In genomic region chr5:138752341-138752950, GRCh38 we compare ENCODE assay signal across 8 cellular contexts. TPM values are rescaled to one million over a fixed set of nuclear protein-coding genes. Genes with fewer than 3 reads are reported as not detected.
DNase-seq lines count a peak whose midpoint lies in the region; ATAC-seq and TF ChIP-seq lines count a peak whose summit lies in the region.

No MANE protein-coding gene starts in this region.

- H3K36me3 ChIP-seq in thymus (ENCODE audit: control insufficient read depth, insufficient read depth): no peaks in the 10 kb centered on the region

- H3K4me1 ChIP-seq in thymus (ENCODE audit: control insufficient read depth, insufficient read depth, low read length): peaks cover 4% of the 10 kb centered on the region

- peak overlapping the region; percentile 73 to 89 (median 79) for H3K4me3 Mint-ChIP-seq in brain

- peak overlapping the region; percentile 64 for H3K4me3 ChIP-seq in thymus (ENCODE audit: low read length)

- no peak for TF ChIP-seq CTCF in brain (conservative IDR thresholded peaks at IDR 0.05)

- ATAC-seq in left colon (peak; percentile 24), GM18907 (IDR thresholded peaks at IDR 0.05; ENCODE audit: unreplicated experiment) (no peak)

- peaks cover 28% of the 10 kb centered on the region for H3K36me3 Mint-ChIP-seq in brain

- H3K27ac Mint-ChIP-seq in brain: peak overlapping the region; percentile 15 to 93 (median 56)

- DNase-seq in DMS53 treated with DMSO at 0.1 percent for 48 hours (lab: John Stamatoyannopoulos, UW; ENCODE audit: unreplicated experiment) (peak; percentile 86), LoVo (ENCODE audit: low spot score) (peak; percentile 22), left colon (peak; percentile 28 to 41), NCI-H774 (lab: John Stamatoyannopoulos, UW) (no peak), occipital lobe (lab: John Stamatoyannopoulos, UW) (no peak)

- H3K9me3 ChIP-seq in thymus (ENCODE audit: control insufficient read depth): no peaks in the 10 kb centered on the region

- peaks cover 44% of the 10 kb centered on the region for H3K4me1 Mint-ChIP-seq in brain

- intact Hi-C loops in left colon (cut with DNase I, micrococcal nuclease): no loop called here

- H3K27ac ChIP-seq in thymus (ENCODE audit: low read depth): peak overlapping the region; percentile 80

- H3K9me3 Mint-ChIP-seq in brain: peaks cover 4 to 30% (median 17%) of the 10 kb centered on the region in 5 experiments

- H3K27me3 Mint-ChIP-seq in brain: peaks cover 20% of the 10 kb centered on the region

- WGBS in thymus: 46% methylated on average over 18 of the region's 18 CpGs

- peaks cover 47% of the 10 kb centered on the region for H3K27me3 ChIP-seq in thymus (ENCODE audit: control insufficient read depth, insufficient read depth)

RNA-seq across cellular contexts. Expression of gene CTNNA1, which starts 0.8 kb away (rescaled TPM):
- polyA plus RNA-seq in brain (ENCODE audit: insufficient read depth, low read depth, low replicate concordance) (185 TPM), thymus (67.1 TPM)
- total RNA-seq in left colon (100 to 1,000 TPM; 440 to 447 TPM), occipital lobe (216 TPM)

Comparison
In these comparisons a context has a peak if more than half of its experiments do, and no peak if none do; other contexts are left out.
1. DNase-seq: peak in DMS53 treated with DMSO at 0.1 percent for 48 hours (single experiment), LoVo (single experiment) and left colon (2 of 2); none in NCI-H774 (single experiment) and occipital lobe (single experiment).